ENCODE assay signal across 8 cellular contexts in genomic region chr2:169732583-169733358, GRCh38. TPM values are rescaled to one million over a fixed set of nuclear protein-coding genes. Genes with fewer than 3 reads are reported as not detected.
DNase-seq lines count a peak whose midpoint lies in the region; ATAC-seq lines count a peak whose summit lies in the region.

No MANE protein-coding gene starts in this region.

- H3K27ac ChIP-seq in BLaER1 (peak overlapping the region; percentile 96), mesodermal cell (ENCODE audit: low read depth, low read length, severe bottlenecking) (no peak overlapping the region)

- H3K4me3 ChIP-seq in BLaER1 (peak overlapping the region; percentile 97), mesodermal cell (ENCODE audit: extremely low read depth, insufficient read depth, low read length, poor library complexity, severe bottlenecking) (peak overlapping the region; percentile 72)

- no peaks in the 10 kb centered on the region for H3K27me3 ChIP-seq in BLaER1

- H3K9ac ChIP-seq in BLaER1, result peak overlapping the region; percentile 94; the same call in 1 of the 2 replicates

- peak overlapping the region; percentile 95 for H3K4me2 ChIP-seq in BLaER1

- WGBS in mesodermal cell (ENCODE audit: insufficient coverage in 2 of 2), 2 experiments, result 72 to 77% methylated on average over 9 to 13 of the region's 13 CpGs

- H3K4me1 ChIP-seq in BLaER1 (peaks cover 47% of the 10 kb centered on the region), mesodermal cell (ENCODE audit: control insufficient read depth, insufficient read depth, low read length, poor library complexity, severe bottlenecking) (peaks cover 15% of the 10 kb centered on the region)

- DNase-seq in KBM-7 (peak; percentile 78), cerebellar cortex (ENCODE audit: low spot score) (peak; percentile 23), NOMO-1 (lab: John Stamatoyannopoulos, UW; ENCODE audit: unreplicated experiment in 2 of 2) (no peak)

- H3K9me3 ChIP-seq in BLaER1, result no peaks in the 10 kb centered on the region
- H3K9me3 ChIP-seq in mesodermal cell (ENCODE audit: control insufficient read depth, low read length), result no peaks in the 10 kb centered on the region

- H3K36me3 ChIP-seq in BLaER1 (no peaks in the 10 kb centered on the region; the same call in 1 of the 2 replicates), mesodermal cell (ENCODE audit: control insufficient read depth, insufficient read depth, low read length) (peaks cover under 1% of the 10 kb centered on the region)

- H4K20me1 ChIP-seq in BLaER1, result peaks cover 24% of the 10 kb centered on the region

- in situ Hi-C loops in KBM-7 (cut with MboI; ENCODE audit: low pct_unique_long_range_greater_than_20kb, low sequenced_read_pairs), result no loop called here

- ATAC-seq in GM18907 (IDR thresholded peaks at IDR 0.05; ENCODE audit: unreplicated experiment), result no peak
- ATAC-seq in HG03469 (IDR thresholded peaks at IDR 0.05; ENCODE audit: unreplicated experiment), result no peak
- no peak for ATAC-seq in GM21529 (IDR thresholded peaks at IDR 0.05; ENCODE audit: unreplicated experiment)

RNA-seq across cellular contexts. Expression of gene KLHL23, which starts 0.9 kb away (rescaled TPM):
- polyA plus RNA-seq in mesodermal cell (2013, experiment 1 of 2), result 19.4 TPM
- polyA plus RNA-seq in mesodermal cell (2013, experiment 2 of 2), result 16.5 TPM

RNA-seq across cellular contexts. Expression of gene PHOSPHO2, which starts 38.5 kb away (rescaled TPM):
- 2.5 TPM for polyA plus RNA-seq in mesodermal cell (2013, experiment 1 of 2)
- polyA plus RNA-seq in mesodermal cell (2013, experiment 2 of 2), result 3.3 TPM

RNA-seq across cellular contexts. Expression of gene CFAP210, which starts 38.6 kb away (rescaled TPM):
- 0.18 TPM for polyA plus RNA-seq in mesodermal cell (2013, experiment 1 of 2)
- 0.96 TPM for polyA plus RNA-seq in mesodermal cell (2013, experiment 2 of 2)

Comparison
In these comparisons a context has a peak if more than half of its experiments do, and no peak if none do; other contexts are left out.
1. DNase-seq: peak in KBM-7 (single experiment) and cerebellar cortex (single experiment); none in NOMO-1 (0 of 2).